Comparison of ENCODE assay signal across 18 cellular contexts in genomic region chr17:57867126-57867525, GRCh38. TPM values are rescaled to one million over a fixed set of nuclear protein-coding genes. Genes with fewer than 3 reads are reported as not detected.
DNase-seq lines count a peak whose midpoint lies in the region; ATAC-seq and TF ChIP-seq lines count a peak whose summit lies in the region.
"Had no signal": no experiment of that assay in that cellular context is flagged by ENCODE, and none has a peak within 500 bp of the region (broad histone marks: within the 10 kb centered on the region; RNA-seq: fewer than 3 reads in every experiment).

No MANE protein-coding gene starts in this region.

- ATAC-seq in heart right ventricle (no peak), left ventricle myocardium superior (no peak), HG03025 (IDR thresholded peaks at IDR 0.05; ENCODE audit: low FRiP score, unreplicated experiment) (no peak)

- H3K27me3 ChIP-seq in heart right ventricle (no peaks in the 10 kb centered on the region), breast epithelium (no peaks in the 10 kb centered on the region), neutrophil (no peaks in the 10 kb centered on the region), uterus (no peaks in the 10 kb centered on the region)

- CTCF ChIA-PET in HEK293T (lab: Yijun Ruan, JAX) = no interaction called here

- POLR2A ChIA-PET in HEK293T (lab: Yijun Ruan, JAX) = interaction anchor here (1.0 to 1.4 kb wide), 2 partner anchors 8 to 140 kb away, joined by 3 to 4 read pairs; partner anchors contain the start of gene SRSF1

- intact Hi-C loops in heart right ventricle (cut with DNase I) (loop anchor here in 3 of 10 donors (5.0 to 10.0 kb wide), 2 partner anchors 125 to 218 kb away; partner anchors contain the start of gene DYNLL2 (in 2 of the 3)), left ventricle myocardium superior (cut with micrococcal nuclease) (no loop called here), breast epithelium (cut with DNase I; ENCODE audit: low total_unique reads) (no loop called here), uterus (cut with DNase I; ENCODE audit: low total_unique reads) (loop anchor here (10.0 kb wide), 1 partner anchor 218 kb away; the partner anchor contains the start of gene DYNLL2)

- TF ChIP-seq POLR2A in breast epithelium (IDR thresholded peaks at IDR 0.05) = no peak
- TF ChIP-seq POLR2A in uterus (IDR thresholded peaks at IDR 0.05) = no peak

- H3K4me1 ChIP-seq in heart right ventricle (peaks cover 15 to 50% (median 32%) of the 10 kb centered on the region in 9 donors), breast epithelium (peaks cover 5 to 7% of the 10 kb centered on the region in 2 donors), neutrophil (ENCODE audit: control insufficient read depth in 1 of 2, insufficient read depth in 1 of 2, low read depth in 1 of 2, low read length in 1 of 2) (peaks cover 31 to 34% of the 10 kb centered on the region in 2 experiments), uterus (peaks cover 8 to 15% of the 10 kb centered on the region in 2 donors)

- DNase-seq in heart right ventricle (no peak), left ventricle myocardium superior (no peak), breast epithelium (ENCODE audit: low spot score in 2 of 2) (no peak), uterus (no peak), HEK293T (ENCODE audit: extremely low spot score) (no peak)
- DNase-seq in activated effector memory CD4-positive, alpha-beta T cell treated with anti-CD3 and anti-CD28 coated beads, Interleukin-2, amount 50 U/mL, for 16 hours = no peak
- DNase-seq: activated CD8-positive, alpha-beta memory T cell treated with anti-CD3 and anti-CD28 coated beads for 24 hours; activated gamma-delta T cell; effector CD4-positive, alpha-beta T cell; GF-D8; mesendoderm; NCI-H446 treated with DMSO at 0.1 percent for 48 hours; occipital lobe; stimulated activated CD4-positive, alpha-beta T cell treated with anti-CD3 and anti-CD28 coated beads, Interleukin-12 subunit alpha, Interleukin-12 subunit beta, amount 100 ng/mL, for 4 hours; SW 1271 had no signal

- 95 to 96% methylated on average over 10 of the region's 10 CpGs for WGBS in heart right ventricle, 2 donors

- H3K27ac ChIP-seq in heart right ventricle = peak overlapping the region in 6 of 10 donors; percentile 70 to 83 (median 76)
- peak overlapping the region; percentile 69 to 90 for H3K27ac ChIP-seq in breast epithelium
- H3K27ac ChIP-seq in neutrophil = peak overlapping the region; percentile 83
- peak overlapping the region; percentile 77 to 93 for H3K27ac ChIP-seq in uterus
- H3K27ac ChIP-seq: VCaP had no signal

- H3K36me3 ChIP-seq in heart right ventricle = peaks cover 0 to 86% (median 25%) of the 10 kb centered on the region in 9 donors
- H3K36me3 ChIP-seq in breast epithelium = no peaks in the 10 kb centered on the region
- H3K36me3 ChIP-seq in neutrophil = peaks cover 23% of the 10 kb centered on the region
- no peaks in the 10 kb centered on the region for H3K36me3 ChIP-seq in uterus

- H3K4me3 ChIP-seq in heart right ventricle = no peak overlapping the region
- H3K4me3 ChIP-seq in breast epithelium = no peak overlapping the region
- H3K4me3 ChIP-seq in neutrophil (ENCODE audit: low read depth in 1 of 2, low read length in 1 of 2) = no peak overlapping the region
- no peak overlapping the region for H3K4me3 ChIP-seq in uterus

- H3K9me3 ChIP-seq in heart right ventricle (no peaks in the 10 kb centered on the region), breast epithelium (no peaks in the 10 kb centered on the region), neutrophil (no peaks in the 10 kb centered on the region), uterus (no peaks in the 10 kb centered on the region)

- TF ChIP-seq CTCF in heart right ventricle (IDR thresholded peaks at IDR 0.05) = no peak
- no peak for TF ChIP-seq CTCF in breast epithelium (IDR thresholded peaks at IDR 0.05)
- no peak for TF ChIP-seq CTCF in neutrophil (IDR thresholded peaks at IDR 0.05)
- no peak for TF ChIP-seq CTCF in uterus (IDR thresholded peaks at IDR 0.05)

TF ChIP-seq in HEK293T, 16 proteins besides CTCF, POLR2A, EP300 and RAD21:
- TF ChIP-seq SP1 (IDR thresholded peaks at IDR 0.05) (no peak), FOXA1 (IDR thresholded peaks at IDR 0.05) (no peak), LEF1 (IDR thresholded peaks at IDR 0.05; ENCODE audit: borderline replicate concordance) (no peak), PKNOX1 (IDR thresholded peaks at IDR 0.05) (no peak), FOXK2 (IDR thresholded peaks at IDR 0.05) (no peak), SUZ12 (IDR thresholded peaks at IDR 0.05) (no peak), CTBP1 (IDR thresholded peaks at IDR 0.05; ENCODE audit: borderline replicate concordance) (no peak), ZNF384 (IDR thresholded peaks at IDR 0.05) (no peak), ARNT (IDR thresholded peaks at IDR 0.05) (no peak), TARDBP (IDR thresholded peaks at IDR 0.05) (no peak), FOXM1 (IDR thresholded peaks at IDR 0.05; ENCODE audit: borderline replicate concordance) (no peak), NFRKB (IDR thresholded peaks at IDR 0.05) (no peak), BHLHE40 (IDR thresholded peaks at IDR 0.05; ENCODE audit: borderline replicate concordance) (no peak), L3MBTL2 (conservative IDR thresholded peaks at IDR 0.05) (no peak), ELF4 (IDR thresholded peaks at IDR 0.05) (no peak), HDGF (IDR thresholded peaks at IDR 0.05; ENCODE audit: borderline replicate concordance) (no peak)

RNA-seq across cellular contexts. Expression of gene MRPS23, which starts 17.3 kb away (rescaled TPM):
- total RNA-seq in heart right ventricle (100 to 1,000 TPM in 2 of 10 donors, 10 to 100 TPM in 8; 61.2 to 103 (median 75.5) TPM), left ventricle myocardium superior (86.3 TPM), breast epithelium (10 to 100 TPM in 1 of 3 donors, 1 to 10 TPM in 2; 7.5 to 10.7 (median 8.2) TPM), uterus (10 to 100 TPM in 2 of 4 donors, 1 to 10 TPM in 2; 5.9 to 35.2 (median 16.8) TPM)
- 100 to 1,000 TPM in 1 of 2 donors, 1 to 10 TPM in 1; 9.9 to 132 TPM for polyA plus RNA-seq in heart right ventricle
